ENCODE assay signal across 14 cellular contexts in genomic region chr4:145279122-145279960, GRCh38.
DNase-seq lines count a peak whose midpoint lies in the region; ATAC-seq, FAIRE-seq and TF ChIP-seq lines count a peak whose summit lies in the region.
"Had no signal": no experiment of that assay in that cellular context is flagged by ENCODE, and none has a peak within 500 bp of the region (broad histone marks: within the 10 kb centered on the region; RNA-seq: fewer than 3 reads in every experiment).

No MANE protein-coding gene starts in this region.

- no peak overlapping the region for H3K4me3 Mint-ChIP-seq in T-helper 17 cell
- H3K4me3 Mint-ChIP-seq: endodermal cell, H9 had no signal

- H3K9me3 ChIP-seq in HEK293 (ENCODE audit: control insufficient read depth, insufficient read depth, low read depth, low read length) (no peaks in the 10 kb centered on the region), GM12878 (replicated peaks; ENCODE audit: control insufficient read depth, insufficient read depth, low read length) (no peaks in the 10 kb centered on the region), T-helper 17 cell (ENCODE audit: control insufficient read depth, low read length, poor library complexity, severe bottlenecking) (no peaks in the 10 kb centered on the region), upper lobe of right lung (no peaks in the 10 kb centered on the region)
- H3K9me3 ChIP-seq: mucosa of descending colon had no signal

- peaks cover 21% of the 10 kb centered on the region for H3K27me3 Mint-ChIP-seq in T-helper 17 cell

- H3K27ac ChIP-seq in ACC112 (ENCODE audit: low read depth, low read length) (peak overlapping the region; percentile 77), HEK293 (ENCODE audit: extremely low read depth, low read depth, low read length) (no peak overlapping the region), GM12878 (ENCODE audit: control insufficient read depth, insufficient read depth) (no peak overlapping the region), upper lobe of right lung (no peak overlapping the region)
- H3K27ac ChIP-seq: C4-2B had no signal

- SMC1A ChIA-PET in GM12878 (lab: Charles Lee; ENCODE audit: uncharacterized antibody, unreplicated experiment): interaction anchor here (0.8 to 1.8 kb wide), 4 partner anchors 9 to 333 kb away, joined by 3 to 4 read pairs (median 3); no protein-coding TSS in a partner anchor

- TF ChIP-seq RAD21 in GM12878 (IDR thresholded peaks at IDR 0.05; ENCODE audit: insufficient read depth, low read depth, low read length): no peak

- RAD21 ChIA-PET in GM12878 (lab: Charles Lee; ENCODE audit: unreplicated experiment): interaction anchor here (0.5 to 1.2 kb wide), 2 partner anchors 10 to 338 kb away, joined by 3 to 4 read pairs; no protein-coding TSS in a partner anchor

- CTCF ChIA-PET in HEK293 (lab: Yijun Ruan, JAX): no interaction called here
- CTCF ChIA-PET in GM12878 (lab: Yijun Ruan, JAX): interaction anchor here (0.6 kb wide), 1 partner anchor 338 kb away, joined by 3 read pairs; no protein-coding TSS in a partner anchor

- TF ChIP-seq EP300 in GM12878 (IDR thresholded peaks at IDR 0.05; ENCODE audit: borderline replicate concordance in 1 of 2, control insufficient read depth in 1 of 2, low read depth in 2 of 2, low read length in 2 of 2): no peak

- no peak overlapping the region for H3K27ac Mint-ChIP-seq in T-helper 17 cell
- H3K27ac Mint-ChIP-seq: endodermal cell, H9 had no signal

- ATAC-seq in GM12878 (no peak), T-helper 17 cell (no peak), upper lobe of right lung (no peak)
- ATAC-seq: mucosa of descending colon had no signal

- no peak for FAIRE-seq in GM12878 (lab: Jason Lieb, UNC)
- FAIRE-seq: TTC549 had no signal

- H3K9ac ChIP-seq in GM12878 (ENCODE audit: control insufficient read depth, insufficient read depth, low read length): no peak overlapping the region

- TF ChIP-seq POLR2A in GM12878 (IDR thresholded peaks at IDR 0.05; ENCODE audit: low read depth, low read length): no peak

- peaks cover 16% of the 10 kb centered on the region for H3K4me1 ChIP-seq in ACC112 (ENCODE audit: control insufficient read depth, insufficient read depth, low read length, unreplicated experiment)
- H3K4me1 ChIP-seq in HEK293 (ENCODE audit: control insufficient read depth, insufficient read depth, low read length): no peaks in the 10 kb centered on the region
- no peaks in the 10 kb centered on the region for H3K4me1 ChIP-seq in GM12878 (ENCODE audit: control insufficient read depth, insufficient read depth, low read length)
- no peaks in the 10 kb centered on the region for H3K4me1 ChIP-seq in upper lobe of right lung

- H4K20me1 ChIP-seq in GM12878 (ENCODE audit: control insufficient read depth, insufficient read depth): no peaks in the 10 kb centered on the region

- in situ Hi-C loops in GM12878 (cut with MboI): no loop called here

- H3K27me3 ChIP-seq in ACC112 (ENCODE audit: insufficient read depth, low read length) (no peaks in the 10 kb centered on the region), GM12878 (replicated peaks in 1 of 2; ENCODE audit: control insufficient read depth in 2 of 2, insufficient read depth in 2 of 2, low read length in 1 of 2) (no peaks in the 10 kb centered on the region), upper lobe of right lung (no peaks in the 10 kb centered on the region)

- peak overlapping the region; percentile 18; the same call in 1 of the 2 replicates for H3K4me3 ChIP-seq in ACC112 (ENCODE audit: low read depth, low read length)
- H3K4me3 ChIP-seq in HEK293 (ENCODE audit: low read depth, low read length): no peak overlapping the region
- H3K4me3 ChIP-seq in GM12878: no peak overlapping the region
- H3K4me3 ChIP-seq in upper lobe of right lung: no peak overlapping the region
- H3K4me3 ChIP-seq: mucosa of descending colon had no signal

- H3K4me1 Mint-ChIP-seq in T-helper 17 cell: no peaks in the 10 kb centered on the region

- intact Hi-C loops in GM12878 (cut with micrococcal nuclease; ENCODE audit: unreplicated experiment) (no loop called here), upper lobe of right lung (cut with DNase I) (no loop called here)

- peaks cover 2% of the 10 kb centered on the region for H3K36me3 Mint-ChIP-seq in T-helper 17 cell (ENCODE audit: low read depth)

- TF ChIP-seq CTCF in HEK293 (tag by site-specific recombination; IDR thresholded peaks at IDR 0.05) (no peak), GM12878 (IDR thresholded peaks at IDR 0.05 in 2 of 3, conservative IDR thresholded peaks at IDR 0.05 in 1 of 3; ENCODE audit: control insufficient read depth in 2 of 3, extremely low read depth in 1 of 3, insufficient read depth in 1 of 3, low read depth in 3 of 3, low read length in 3 of 3) (no peak), upper lobe of right lung (IDR thresholded peaks at IDR 0.05) (no peak)

- DNase-seq in GM12878 (ENCODE audit: low read depth, low spot score): no peak
- peak; percentile 78 for DNase-seq in iris pigment epithelial cell (ENCODE audit: low read depth)
- DNase-seq in putamen (ENCODE audit: low spot score): no peak
- no peak for DNase-seq in T-helper 17 cell
- DNase-seq in upper lobe of right lung: no peak
- no peak for DNase-seq in ecto neural progenitor cell (ENCODE audit: low spot score)
- DNase-seq: endodermal cell; H9; mucosa of descending colon; stimulated activated CD4-positive, alpha-beta T cell treated with anti-CD3 and anti-CD28 coated beads, Interleukin-4, amount 100 ng/mL, for 4 hours had no signal

- H2AFZ ChIP-seq in ACC112 (ENCODE audit: low read length, unreplicated experiment) (peak overlapping the region; percentile 35), GM12878 (ENCODE audit: control insufficient read depth, low read depth, low read length) (no peak overlapping the region)

- no peaks in the 10 kb centered on the region for H3K79me2 ChIP-seq in ACC112 (ENCODE audit: control insufficient read depth, insufficient read depth, low read length, unreplicated experiment)
- no peaks in the 10 kb centered on the region for H3K79me2 ChIP-seq in GM12878 (ENCODE audit: control insufficient read depth, insufficient read depth, low read length)

- H3K36me3 ChIP-seq in ACC112 (ENCODE audit: insufficient read depth, low read length): no peaks in the 10 kb centered on the region
- no peaks in the 10 kb centered on the region for H3K36me3 ChIP-seq in HEK293 (ENCODE audit: control insufficient read depth in 2 of 2, insufficient read depth in 1 of 2, low read length in 2 of 2)
- no peaks in the 10 kb centered on the region for H3K36me3 ChIP-seq in GM12878 (ENCODE audit: control insufficient read depth in 2 of 2, insufficient read depth in 2 of 2, low read length in 1 of 2)
- H3K36me3 ChIP-seq in upper lobe of right lung: no peaks in the 10 kb centered on the region

- BruUV-seq in GM12878 (replicated peaks; lab: Mats Ljungman, UMichigan): no TSS peak

- 40% methylated on average over 8 of the region's 8 CpGs for WGBS in GM12878 (ENCODE audit: insufficient coverage, insufficient replicate concordance, low lambda C conversion rate, missing lambda C conversion rate)

- POLR2A ChIA-PET in HEK293 (lab: Yijun Ruan, JAX): no interaction called here
- POLR2A ChIA-PET in GM12878 (lab: Charles Lee): no interaction called here

- no peak overlapping the region for H3K4me2 ChIP-seq in GM12878 (ENCODE audit: control insufficient read depth, insufficient read depth)

TF ChIP-seq in HEK293, 187 proteins besides CTCF, POLR2A, EP300 and RAD21 (continues in another document):
- TF ChIP-seq, protein P1, sequence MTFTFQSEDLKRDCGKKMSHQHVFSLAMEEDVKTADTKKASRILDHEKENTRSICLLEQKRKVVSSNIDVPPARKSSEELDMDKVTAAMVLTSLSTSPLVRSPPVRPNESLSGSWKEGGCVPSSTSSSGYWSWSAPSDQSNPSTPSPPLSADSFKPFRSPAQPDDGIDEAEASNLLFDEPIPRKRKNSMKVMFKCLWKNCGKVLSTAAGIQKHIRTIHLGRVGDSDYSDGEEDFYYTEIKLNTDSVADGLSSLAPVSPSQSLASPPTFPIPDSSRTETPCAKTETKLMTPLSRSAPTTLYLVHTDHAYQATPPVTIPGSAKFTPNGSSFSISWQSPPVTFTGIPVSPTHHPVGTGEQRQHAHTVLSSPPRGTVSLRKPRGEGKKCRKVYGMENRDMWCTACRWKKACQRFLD (tag by site-specific recombination; IDR thresholded peaks at IDR 0.05): no peak
- TF ChIP-seq ZSCAN18 (tag by site-specific recombination; IDR thresholded peaks at IDR 0.05): no peak
- TF ChIP-seq ZBTB17 (tag by site-specific recombination; IDR thresholded peaks at IDR 0.05): no peak

TF ChIP-seq in GM12878, 131 proteins besides CTCF, POLR2A, EP300 and RAD21 (continues in another document):
- TF ChIP-seq ELK1 (IDR thresholded peaks at IDR 0.05; ENCODE audit: low read depth, low read length) (no peak), EED (IDR thresholded peaks at IDR 0.05; ENCODE audit: low read depth) (peak; percentile 84), NFYA (IDR thresholded peaks at IDR 0.05; ENCODE audit: borderline replicate concordance, low read depth, low read length) (no peak), KAT2A (conservative IDR thresholded peaks at IDR 0.05; ENCODE audit: control insufficient read depth, low read depth, low read length) (no peak), ZBED1 (IDR thresholded peaks at IDR 0.05; ENCODE audit: borderline replicate concordance) (peak; percentile 76; the same call in 1 of the 2 replicates), RAD51 (IDR thresholded peaks at IDR 0.05) (no peak), JUNB (IDR thresholded peaks at IDR 0.05) (peak; percentile 21), RCOR1 (conservative IDR thresholded peaks at IDR 0.05; ENCODE audit: low read depth, low read length) (no peak)
